In genomic region chr10:10520391-10521385, GRCh38 we compare ENCODE assay signal across 9 cellular contexts.
DNase-seq lines count a peak whose midpoint lies in the region; ATAC-seq lines count a peak whose summit lies in the region.
"Had no signal": no experiment of that assay in that cellular context is flagged by ENCODE, and none has a peak within 500 bp of the region (broad histone marks: within the 10 kb centered on the region; RNA-seq: fewer than 3 reads in every experiment).

No MANE protein-coding gene starts in this region.

- H3K4me3 Mint-ChIP-seq in activated T-cell treated with anti-CD3 and anti-CD28 coated beads, Interleukin-2, amount 50 U/mL, for 72 hours, result peak overlapping the region; percentile 0 to 35

- H3K36me3 Mint-ChIP-seq in activated T-cell treated with anti-CD3 and anti-CD28 coated beads, Interleukin-2, amount 50 U/mL, for 72 hours (ENCODE audit: insufficient read depth in 2 of 2), result no peaks in the 10 kb centered on the region

- H3K27ac Mint-ChIP-seq in activated T-cell treated with anti-CD3 and anti-CD28 coated beads, Interleukin-2, amount 50 U/mL, for 72 hours, result no peak overlapping the region

- ATAC-seq in GM18508 (IDR thresholded peaks at IDR 0.05; ENCODE audit: insufficient read depth, unreplicated experiment) (peak; percentile 96), GM21423 (IDR thresholded peaks at IDR 0.05; ENCODE audit: unreplicated experiment) (peak; percentile 90), HG03378 (IDR thresholded peaks at IDR 0.05; ENCODE audit: unreplicated experiment) (peak; percentile 99)
- peak; percentile 87 for ATAC-seq in activated T-cell treated with anti-CD3 and anti-CD28 coated beads, Interleukin-2, amount 50 U/mL, for 72 hours (replicated peaks in 1 of 2)

- DNase-seq in activated T-cell treated with anti-CD3 and anti-CD28 coated beads, Interleukin-2, amount 50 U/mL, for 72 hours, result peak; percentile 1 to 5
- DNase-seq in NCI-H1092 treated with DMSO at 0.1 percent for 48 hours (lab: John Stamatoyannopoulos, UW), result no peak
- DNase-seq in 8988T, result no peak
- DNase-seq in cerebellum (ENCODE audit: low spot score), result no peak
- DNase-seq in H4 (ENCODE audit: low spot score), result no peak
- DNase-seq: NCI-H1417 treated with DMSO at 0.1 percent for 48 hours had no signal

- peaks cover 27% of the 10 kb centered on the region for H3K27me3 Mint-ChIP-seq in activated T-cell treated with anti-CD3 and anti-CD28 coated beads, Interleukin-2, amount 50 U/mL, for 72 hours (ENCODE audit: low read depth)

- H3K4me1 Mint-ChIP-seq in activated T-cell treated with anti-CD3 and anti-CD28 coated beads, Interleukin-2, amount 50 U/mL, for 72 hours (ENCODE audit: low read depth), result peaks cover 19% of the 10 kb centered on the region

- H3K9me3 Mint-ChIP-seq in activated T-cell treated with anti-CD3 and anti-CD28 coated beads, Interleukin-2, amount 50 U/mL, for 72 hours, result peaks cover 0 to 4% of the 10 kb centered on the region in 2 donors

Comparison
In these comparisons a context has a peak if more than half of its experiments do, and no peak if none do; other contexts are left out.
1. DNase-seq: peak in activated T-cell treated with anti-CD3 and anti-CD28 coated beads, Interleukin-2, amount 50 U/mL, for 72 hours (2 of 2); none in NCI-H1092 treated with DMSO at 0.1 percent for 48 hours (single experiment), 8988T (single experiment), cerebellum (single experiment) and H4 (single experiment).
2. Peak in every context shown above with its lines, with median percentiles within 50 percentile points of each other: ATAC-seq.